In the genomic region with DNA sequence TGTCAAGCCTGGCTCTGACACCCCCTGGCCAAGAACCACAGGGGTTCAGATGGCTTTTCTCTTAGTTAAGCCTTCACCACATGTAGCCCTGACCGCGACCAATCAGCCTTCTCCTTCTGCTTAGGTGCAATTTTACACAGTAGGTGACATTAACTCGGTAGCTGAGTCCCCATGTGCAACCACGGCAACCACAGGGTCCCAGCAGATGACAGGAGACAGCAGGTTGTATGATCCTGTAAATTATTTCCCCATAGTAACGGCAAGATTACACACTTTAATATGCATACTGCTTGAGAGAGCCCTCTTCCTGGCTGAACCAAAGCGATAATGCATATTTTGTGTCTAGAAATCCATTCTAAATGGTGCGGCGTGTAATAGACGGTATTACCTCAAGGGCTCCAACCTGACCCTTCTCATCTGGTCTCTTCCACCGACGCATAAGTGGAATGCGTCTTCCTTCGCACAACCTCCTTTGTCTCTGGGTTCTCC, we compare ENCODE assay signal across 17 cellular contexts.
A peak's percentile ranks its signal among the peaks of the same experiment; 100 is the strongest.
DNase-seq lines count a peak whose midpoint lies in the region; TF ChIP-seq lines count a peak whose summit lies in the region.
"Had no signal": no experiment of that assay in that cellular context is flagged by ENCODE, and none has a peak within 500 bp of the region (broad histone marks: within the 10 kb centered on the region; RNA-seq: fewer than 3 reads in every experiment).

No MANE protein-coding gene starts in this region.

- no peaks in the 10 kb centered on the region for H3K4me1 ChIP-seq in HEK293 (ENCODE audit: control insufficient read depth, insufficient read depth, low read length)
- no peaks in the 10 kb centered on the region for H3K4me1 ChIP-seq in endodermal cell (ENCODE audit: control insufficient read depth, insufficient read depth, low read length)
- H3K4me1 ChIP-seq in neural progenitor cell = peaks cover 16% of the 10 kb centered on the region
- no peaks in the 10 kb centered on the region for H3K4me1 ChIP-seq in stomach
- H3K4me1 ChIP-seq: BLaER1 treated with 17β-estradiol and CSF1 and Interleukin-3, amounts not matched to agents 10 nM and 100 nM had no signal

- H3K4me1 Mint-ChIP-seq in endodermal cell = peaks cover 6% of the 10 kb centered on the region
- peaks cover 30% of the 10 kb centered on the region for H3K4me1 Mint-ChIP-seq in neural progenitor cell
- H3K4me1 Mint-ChIP-seq: B cell, IgD-negative memory B cell had no signal

- H3K36me3 Mint-ChIP-seq in endodermal cell (ENCODE audit: low read depth) (no peaks in the 10 kb centered on the region), neural progenitor cell (no peaks in the 10 kb centered on the region)
- H3K36me3 Mint-ChIP-seq: CD8-positive, alpha-beta T cell; IgD-negative memory B cell had no signal

- H3K36me3 ChIP-seq in HEK293 (ENCODE audit: control insufficient read depth in 2 of 2, insufficient read depth in 1 of 2, low read length in 2 of 2) (no peaks in the 10 kb centered on the region), endodermal cell (ENCODE audit: control insufficient read depth, insufficient read depth, low read length) (no peaks in the 10 kb centered on the region), neural progenitor cell (no peaks in the 10 kb centered on the region), stomach (no peaks in the 10 kb centered on the region)
- H3K36me3 ChIP-seq: BLaER1 treated with 17β-estradiol and CSF1 and Interleukin-3, amounts not matched to agents 10 nM and 100 nM had no signal

- H3K27me3 Mint-ChIP-seq in endodermal cell (ENCODE audit: insufficient read depth) (peaks cover 3% of the 10 kb centered on the region), neural progenitor cell (ENCODE audit: insufficient read depth, low read depth) (peaks cover 2% of the 10 kb centered on the region)
- H3K27me3 Mint-ChIP-seq: IgD-negative memory B cell had no signal

- no peak overlapping the region for H3K9ac ChIP-seq in endodermal cell (ENCODE audit: extremely low read depth, low read length, poor library complexity, severe bottlenecking)
- H3K9ac ChIP-seq in neural progenitor cell = no peak overlapping the region
- H3K9ac ChIP-seq: BLaER1 treated with 17β-estradiol and CSF1 and Interleukin-3, amounts not matched to agents 10 nM and 100 nM had no signal

- POLR2A ChIA-PET in HEK293 (lab: Yijun Ruan, JAX) = no interaction called here

- H3K9me3 ChIP-seq in HEK293 (ENCODE audit: control insufficient read depth, insufficient read depth, low read depth, low read length) (no peaks in the 10 kb centered on the region), endodermal cell (ENCODE audit: control insufficient read depth, low read length) (no peaks in the 10 kb centered on the region), neural progenitor cell (ENCODE audit: low read depth) (no peaks in the 10 kb centered on the region), stomach (no peaks in the 10 kb centered on the region)
- H3K9me3 ChIP-seq: BLaER1 treated with 17β-estradiol and CSF1 and Interleukin-3, amounts not matched to agents 10 nM and 100 nM had no signal

- H3K9me3 Mint-ChIP-seq in endodermal cell = no peaks in the 10 kb centered on the region
- H3K9me3 Mint-ChIP-seq in neural progenitor cell = no peaks in the 10 kb centered on the region
- H3K9me3 Mint-ChIP-seq: CD8-positive, alpha-beta T cell; GM23338 had no signal

- no peak overlapping the region for H2AFZ ChIP-seq in neural progenitor cell (replicated peaks)

- H3F3A ChIP-seq in neural progenitor cell (ENCODE audit: low read depth) = no peaks in the 10 kb centered on the region

- H3K4me3 ChIP-seq in HEK293 (ENCODE audit: low read depth, low read length) = no peak overlapping the region
- no peak overlapping the region for H3K4me3 ChIP-seq in endodermal cell (ENCODE audit: low read length)
- no peak overlapping the region for H3K4me3 ChIP-seq in neural progenitor cell
- no peak overlapping the region for H3K4me3 ChIP-seq in stomach
- H3K4me3 ChIP-seq: BLaER1 treated with 17β-estradiol and CSF1 and Interleukin-3, amounts not matched to agents 10 nM and 100 nM; GM23338 had no signal

- H3K4me3 Mint-ChIP-seq in endodermal cell = no peak overlapping the region
- H3K4me3 Mint-ChIP-seq in neural progenitor cell = peak overlapping the region; percentile 8
- H3K4me3 Mint-ChIP-seq: B cell; CD8-positive, alpha-beta T cell; GM23338; IgD-negative memory B cell had no signal

- CTCF ChIA-PET in HEK293 (lab: Yijun Ruan, JAX) = no interaction called here

- H3K27ac Mint-ChIP-seq in endodermal cell = no peak overlapping the region
- H3K27ac Mint-ChIP-seq in neural progenitor cell = peak overlapping the region; percentile 43
- H3K27ac Mint-ChIP-seq: B cell; CD8-positive, alpha-beta T cell; GM23338; IgD-negative memory B cell had no signal

- TF ChIP-seq CTCF in HEK293 (tag by site-specific recombination; IDR thresholded peaks at IDR 0.05) (no peak), endodermal cell (conservative IDR thresholded peaks at IDR 0.05) (no peak), neural progenitor cell (IDR thresholded peaks at IDR 0.05) (no peak), stomach (IDR thresholded peaks at IDR 0.05) (no peak)

- H3K27me3 ChIP-seq in endodermal cell (ENCODE audit: control insufficient read depth, insufficient read depth, low read length, poor library complexity, severe bottlenecking) = no peaks in the 10 kb centered on the region
- H3K27me3 ChIP-seq in neural progenitor cell = no peaks in the 10 kb centered on the region
- peaks cover 0 to 5% (median 0%) of the 10 kb centered on the region in 3 donors for H3K27me3 ChIP-seq in stomach
- H3K27me3 ChIP-seq: BLaER1 treated with 17β-estradiol and CSF1 and Interleukin-3, amounts not matched to agents 10 nM and 100 nM had no signal

- WGBS in endodermal cell (ENCODE audit: insufficient coverage in 1 of 2, insufficient read length in 1 of 2), 2 experiments = 88 to 92% methylated on average over 10 to 13 of the region's 13 CpGs
- 84 to 88% (median 87%) methylated on average over 13 of the region's 13 CpGs for WGBS in stomach, 5 donors

- H3K27ac ChIP-seq in HEK293 (ENCODE audit: extremely low read depth, low read depth, low read length) (no peak overlapping the region), endodermal cell (ENCODE audit: low read depth, low read length) (no peak overlapping the region), neural progenitor cell (no peak overlapping the region), stomach (no peak overlapping the region)
- H3K27ac ChIP-seq: BLaER1 treated with 17β-estradiol and CSF1 and Interleukin-3, amounts not matched to agents 10 nM and 100 nM had no signal

- no peaks in the 10 kb centered on the region for H4K20me1 ChIP-seq in neural progenitor cell (ENCODE audit: low read depth)
- H4K20me1 ChIP-seq: BLaER1 treated with 17β-estradiol and CSF1 and Interleukin-3, amounts not matched to agents 10 nM and 100 nM had no signal

- intact Hi-C loops in stomach (cut with DNase I; ENCODE audit: low total_unique reads) = no loop called here

- no peak for TF ChIP-seq POLR2A in stomach (IDR thresholded peaks at IDR 0.05)

- no peak for TF ChIP-seq EP300 in stomach (IDR thresholded peaks at IDR 0.05)

- no peaks in the 10 kb centered on the region for H3K79me2 ChIP-seq in neural progenitor cell (ENCODE audit: low read depth)

- DNase-seq in NCI-H2227 (lab: John Stamatoyannopoulos, UW; ENCODE audit: unreplicated experiment) (peak; percentile 41), NCI-H2227 treated with DMSO at 0.1 percent for 48 hours (lab: John Stamatoyannopoulos, UW) (no peak), endodermal cell (peak; percentile 66), neural progenitor cell (ENCODE audit: low spot score) (peak; percentile 11), NCI-H128 (lab: John Stamatoyannopoulos, UW; ENCODE audit: unreplicated experiment) (no peak), stomach (no peak)
- DNase-seq in stimulated activated CD4-positive, alpha-beta T cell treated with anti-CD3 and anti-CD28 coated beads, Interleukin-15, amount 100 ng/mL, for 24 hours = no peak
- DNase-seq: CD8-positive, alpha-beta T cell; DMS 273 treated with DMSO at 0.1 percent for 48 hours; DMS53; DND-41; EL had no signal

- no peak overlapping the region for H3K4me2 ChIP-seq in neural progenitor cell
- H3K4me2 ChIP-seq: BLaER1 treated with 17β-estradiol and CSF1 and Interleukin-3, amounts not matched to agents 10 nM and 100 nM; GM23338 had no signal

TF ChIP-seq in HEK293, 187 proteins besides CTCF, POLR2A, EP300 and RAD21:
- peak; percentile 55; the same call in 1 of the 2 replicates for TF ChIP-seq ZIC2 (tag by site-specific recombination; IDR thresholded peaks at IDR 0.05)
- TF ChIP-seq ZNF692 (tag by site-specific recombination; IDR thresholded peaks at IDR 0.05) = no peak

Comparison
In these comparisons a context has a peak if more than half of its experiments do, and no peak if none do; other contexts are left out.
1. DNase-seq: peak in NCI-H2227 (single experiment), endodermal cell (single experiment) and neural progenitor cell (single experiment); none in NCI-H2227 treated with DMSO at 0.1 percent for 48 hours (single experiment), stimulated activated CD4-positive, alpha-beta T cell treated with anti-CD3 and anti-CD28 coated beads, Interleukin-15, amount 100 ng/mL, for 24 hours (single experiment), NCI-H128 (single experiment) and stomach (single experiment).